19 cellular contexts compared by ENCODE assay signal in genomic region chr11:74953448-74953847, GRCh38.
"Had no signal": no experiment of that assay in that cellular context is flagged by ENCODE, and none has a peak within 500 bp of the region (broad histone marks: within the 10 kb centered on the region; RNA-seq: fewer than 3 reads in every experiment).

No MANE protein-coding gene starts in this region.

- H3K27ac ChIP-seq: body of pancreas had no signal

- FAIRE-seq: frontal cortex, TTC549, urothelium cell line had no signal

- H3K9me3 ChIP-seq: body of pancreas, heart right ventricle, mucosa of descending colon, stomach had no signal

- ATAC-seq: activated CD4-positive, CD25-positive, alpha-beta regulatory T cell treated with anti-CD3 and anti-CD28 coated beads, Interleukin-2, amount 50 U/mL, for 24 hours; activated T-cell treated with anti-CD3 and anti-CD28 coated beads, Interleukin-2, amount 50 U/mL, for 72 hours; body of pancreas; heart right ventricle; left lobe of liver; mucosa of descending colon had no signal

- H3K4me3 ChIP-seq: body of pancreas, heart right ventricle, mucosa of descending colon had no signal

- H3K27me3 ChIP-seq: body of pancreas, heart right ventricle, stomach had no signal

- DNase-seq: activated CD4-positive, alpha-beta T cell treated with anti-CD3 and anti-CD28 coated beads, Interleukin-2, amount 50 U/mL, for 4 hours; activated T-cell treated with anti-CD3 and anti-CD28 coated beads, Interleukin-2, amount 50 U/mL, for 72 hours; body of pancreas; central memory CD4-positive, alpha-beta T cell; effector memory CD4-positive, alpha-beta T cell; heart right ventricle; islet precursor cell; mammary epithelial cell; nephron progenitor cell; stimulated activated CD4-positive, alpha-beta T cell treated with anti-CD3 and anti-CD28 coated beads, Interleukin-2, amount 100 ng/mL, for 48 hours; stimulated activated CD8-positive, alpha-beta memory T cell treated with anti-CD3 and anti-CD28 coated beads, Interleukin-4, amount 100 ng/mL, for 48 hours; stomach; T-helper 2 cell had no signal
